Comparison of ENCODE assay signal across 23 cellular contexts in the genomic region with DNA sequence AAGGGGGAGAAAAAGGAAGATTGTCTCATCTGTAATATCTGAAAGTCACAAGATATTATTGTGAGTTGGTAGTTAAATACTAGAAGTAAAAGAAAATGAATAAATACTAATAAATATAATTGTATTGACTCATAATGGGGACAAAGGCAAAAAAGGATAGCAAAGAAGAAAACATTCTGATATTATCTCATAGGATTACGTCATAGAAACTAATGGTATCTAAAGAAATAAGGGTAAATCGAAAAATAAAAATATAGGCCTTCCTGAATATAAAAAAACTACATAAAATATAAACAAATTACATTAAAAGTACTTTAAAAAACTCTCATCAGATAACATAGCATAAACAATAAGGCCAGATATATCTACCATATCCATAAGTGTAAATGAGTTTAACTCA. TPM values are rescaled to one million over a fixed set of nuclear protein-coding genes. Genes with fewer than 3 reads are reported as not detected.
A peak's percentile ranks its signal among the peaks of the same experiment; 100 is the strongest.
DNase-seq lines count a peak whose midpoint lies in the region; ATAC-seq, FAIRE-seq and TF ChIP-seq lines count a peak whose summit lies in the region.
"Had no signal": no experiment of that assay in that cellular context is flagged by ENCODE, and none has a peak within 500 bp of the region (broad histone marks: within the 10 kb centered on the region; RNA-seq: fewer than 3 reads in every experiment).

No MANE protein-coding gene starts in this region.

- TF ChIP-seq RAD21 in GM12878 (IDR thresholded peaks at IDR 0.05; ENCODE audit: insufficient read depth, low read depth, low read length): no peak

- H2AFZ ChIP-seq in GM12878 (ENCODE audit: control insufficient read depth, low read depth, low read length): no peak overlapping the region

- H3K27me3 Mint-ChIP-seq in HFFc6 (ENCODE audit: insufficient read depth): no peaks in the 10 kb centered on the region; the same call in none of the 2 replicates
- peaks cover 9% of the 10 kb centered on the region for H3K27me3 Mint-ChIP-seq in activated T-cell treated with anti-CD3 and anti-CD28 coated beads, Interleukin-2, amount 50 U/mL, for 4 hours (ENCODE audit: low read depth)

- no peak for DNase-seq in GM12878 (ENCODE audit: low read depth, low spot score)
- no peak for DNase-seq in kidney
- DNase-seq in HFFc6: no peak
- DNase-seq in EL: no peak
- DNase-seq in activated T-cell treated with anti-CD3 and anti-CD28 coated beads, Interleukin-2, amount 50 U/mL, for 4 hours: no peak
- DNase-seq: 8988T; AML-193; Caco-2; Calu3; CD4-positive, alpha-beta T cell; CD8-positive, alpha-beta T cell; DMS79 treated with DMSO at 0.1 percent for 48 hours; GDM1 had no signal

- intact Hi-C loops in GM12878 (cut with micrococcal nuclease; ENCODE audit: unreplicated experiment) (no loop called here), kidney (cut with DNase I) (no loop called here)

- H3K4me1 ChIP-seq in HEK293 (ENCODE audit: control insufficient read depth, insufficient read depth, low read length): no peaks in the 10 kb centered on the region
- no peaks in the 10 kb centered on the region for H3K4me1 ChIP-seq in GM12878 (ENCODE audit: control insufficient read depth, insufficient read depth, low read length)
- H3K4me1 ChIP-seq in kidney (ENCODE audit: control insufficient read depth in 1 of 2, insufficient read depth in 1 of 2, low read depth in 1 of 2, low read length in 2 of 2): no peaks in the 10 kb centered on the region
- H3K4me1 ChIP-seq: A549, Caco-2 had no signal

- no peak for TF ChIP-seq EP300 in GM12878 (IDR thresholded peaks at IDR 0.05; ENCODE audit: borderline replicate concordance in 1 of 2, control insufficient read depth in 1 of 2, low read depth in 2 of 2, low read length in 2 of 2)

- no peaks in the 10 kb centered on the region for H3K4me1 Mint-ChIP-seq in HFFc6 (ENCODE audit: low read depth)
- H3K4me1 Mint-ChIP-seq in activated T-cell treated with anti-CD3 and anti-CD28 coated beads, Interleukin-2, amount 50 U/mL, for 4 hours (ENCODE audit: low read depth): no peaks in the 10 kb centered on the region
- H3K4me1 Mint-ChIP-seq: B cell had no signal

- ATAC-seq in GM12878 (no peak), HG02623 (IDR thresholded peaks at IDR 0.05; ENCODE audit: unreplicated experiment) (no peak)
- ATAC-seq in activated T-cell treated with anti-CD3 and anti-CD28 coated beads, Interleukin-2, amount 50 U/mL, for 4 hours: no peak
- ATAC-seq: A549; CD8-positive, alpha-beta T cell had no signal

- in situ Hi-C loops in GM12878 (cut with MboI): no loop called here

- no peaks in the 10 kb centered on the region for H3K9me3 Mint-ChIP-seq in HFFc6
- no peaks in the 10 kb centered on the region for H3K9me3 Mint-ChIP-seq in activated T-cell treated with anti-CD3 and anti-CD28 coated beads, Interleukin-2, amount 50 U/mL, for 4 hours
- H3K9me3 Mint-ChIP-seq: CD4-positive, alpha-beta T cell; CD8-positive, alpha-beta T cell had no signal

- H3K4me3 ChIP-seq in HEK293 (ENCODE audit: low read depth, low read length) (no peak overlapping the region), GM12878 (no peak overlapping the region), kidney (ENCODE audit: low read length in 2 of 2) (no peak overlapping the region)
- H3K4me3 ChIP-seq: A549; BLaER1 treated with 17β-estradiol and CSF1 and Interleukin-3, amounts not matched to agents 10 nM and 100 nM had no signal

- H4K20me1 ChIP-seq in GM12878 (ENCODE audit: control insufficient read depth, insufficient read depth): no peaks in the 10 kb centered on the region
- H4K20me1 ChIP-seq: BLaER1 treated with 17β-estradiol and CSF1 and Interleukin-3, amounts not matched to agents 10 nM and 100 nM had no signal

- H3K9me3 ChIP-seq in HEK293 (ENCODE audit: control insufficient read depth, insufficient read depth, low read depth, low read length) (no peaks in the 10 kb centered on the region), GM12878 (replicated peaks; ENCODE audit: control insufficient read depth, insufficient read depth, low read length) (no peaks in the 10 kb centered on the region), kidney (ENCODE audit: control insufficient read depth in 1 of 2, low read length in 2 of 2) (no peaks in the 10 kb centered on the region)
- H3K9me3 ChIP-seq: A549; BLaER1 treated with 17β-estradiol and CSF1 and Interleukin-3, amounts not matched to agents 10 nM and 100 nM; Caco-2 had no signal

- FAIRE-seq in A204.1 (lab: Jason Lieb, UNC) (peak; percentile 78), GM12878 (lab: Jason Lieb, UNC) (no peak), kidney (lab: Jason Lieb, UNC) (peak; percentile 73)
- FAIRE-seq: A549, D721Med, GM12891, GM19239 had no signal

- no peaks in the 10 kb centered on the region for H3K36me3 Mint-ChIP-seq in HFFc6 (ENCODE audit: low read depth)
- no peaks in the 10 kb centered on the region for H3K36me3 Mint-ChIP-seq in activated T-cell treated with anti-CD3 and anti-CD28 coated beads, Interleukin-2, amount 50 U/mL, for 4 hours (ENCODE audit: insufficient read depth)
- H3K36me3 Mint-ChIP-seq: CD8-positive, alpha-beta T cell had no signal

- no peak overlapping the region for H3K4me3 Mint-ChIP-seq in HFFc6
- H3K4me3 Mint-ChIP-seq in activated T-cell treated with anti-CD3 and anti-CD28 coated beads, Interleukin-2, amount 50 U/mL, for 4 hours: no peak overlapping the region
- H3K4me3 Mint-ChIP-seq: B cell; CD4-positive, alpha-beta T cell; CD8-positive, alpha-beta T cell had no signal

- H3K27me3 ChIP-seq in GM12878 (replicated peaks in 1 of 2; ENCODE audit: control insufficient read depth in 2 of 2, insufficient read depth in 2 of 2, low read length in 1 of 2): no peaks in the 10 kb centered on the region
- H3K27me3 ChIP-seq: BLaER1 treated with 17β-estradiol and CSF1 and Interleukin-3, amounts not matched to agents 10 nM and 100 nM had no signal

- H3K27ac ChIP-seq in HEK293 (ENCODE audit: extremely low read depth, low read depth, low read length) (no peak overlapping the region), GM12878 (ENCODE audit: control insufficient read depth, insufficient read depth) (no peak overlapping the region), kidney (ENCODE audit: low read depth in 2 of 2, low read length in 2 of 2) (no peak overlapping the region)
- H3K27ac ChIP-seq: A549; BLaER1 treated with 17β-estradiol and CSF1 and Interleukin-3, amounts not matched to agents 10 nM and 100 nM; C4-2B had no signal

- BruUV-seq in GM12878 (replicated peaks; lab: Mats Ljungman, UMichigan): no TSS peak

- CTCF ChIA-PET in HEK293 (lab: Yijun Ruan, JAX): no interaction called here
- CTCF ChIA-PET in GM12878 (lab: Yijun Ruan, JAX): interaction anchor here (1.1 kb wide), 1 partner anchor 11 kb away, joined by 4 read pairs; no protein-coding TSS in a partner anchor

- no peak overlapping the region for H3K9ac ChIP-seq in GM12878 (ENCODE audit: control insufficient read depth, insufficient read depth, low read length)
- H3K9ac ChIP-seq in kidney (ENCODE audit: low read length in 2 of 2): no peak overlapping the region
- H3K9ac ChIP-seq: BLaER1 treated with 17β-estradiol and CSF1 and Interleukin-3, amounts not matched to agents 10 nM and 100 nM had no signal

- H3K36me3 ChIP-seq in HEK293 (ENCODE audit: control insufficient read depth in 2 of 2, insufficient read depth in 1 of 2, low read length in 2 of 2) (no peaks in the 10 kb centered on the region), GM12878 (ENCODE audit: control insufficient read depth in 2 of 2, insufficient read depth in 2 of 2, low read length in 1 of 2) (no peaks in the 10 kb centered on the region), kidney (ENCODE audit: control insufficient read depth in 1 of 2, insufficient read depth in 2 of 2, low read length in 2 of 2) (no peaks in the 10 kb centered on the region)
- H3K36me3 ChIP-seq: BLaER1 treated with 17β-estradiol and CSF1 and Interleukin-3, amounts not matched to agents 10 nM and 100 nM had no signal

- SMC1A ChIA-PET in GM12878 (lab: Charles Lee; ENCODE audit: uncharacterized antibody, unreplicated experiment): interaction anchor here (1.3 kb wide), 1 partner anchor 11 kb away, joined by 3 read pairs; no protein-coding TSS in a partner anchor

- TF ChIP-seq POLR2A in GM12878 (IDR thresholded peaks at IDR 0.05; ENCODE audit: low read depth, low read length): no peak

- no peaks in the 10 kb centered on the region for H3K79me2 ChIP-seq in GM12878 (ENCODE audit: control insufficient read depth, insufficient read depth, low read length)

- RAD21 ChIA-PET in GM12878 (lab: Charles Lee; ENCODE audit: unreplicated experiment): interaction anchor here (1.6 kb wide), 1 partner anchor 73 kb away, joined by 5 read pairs; no protein-coding TSS in a partner anchor

- TF ChIP-seq CTCF in HEK293 (tag by site-specific recombination; IDR thresholded peaks at IDR 0.05) (no peak), GM12878 (IDR thresholded peaks at IDR 0.05 in 2 of 3, conservative IDR thresholded peaks at IDR 0.05 in 1 of 3; ENCODE audit: control insufficient read depth in 2 of 3, extremely low read depth in 1 of 3, insufficient read depth in 1 of 3, low read depth in 3 of 3, low read length in 3 of 3) (no peak), kidney (IDR thresholded peaks at IDR 0.05; ENCODE audit: borderline replicate concordance, extremely low read depth, insufficient read depth) (no peak), HFFc6 (IDR thresholded peaks at IDR 0.05) (no peak)

- 4% methylated on average over 2 of the region's 2 CpGs for WGBS in GM12878 (ENCODE audit: insufficient coverage, insufficient replicate concordance, low lambda C conversion rate, missing lambda C conversion rate)

- POLR2A ChIA-PET in HEK293 (lab: Yijun Ruan, JAX) (no interaction called here), GM12878 (lab: Charles Lee) (no interaction called here)

- H3K4me2 ChIP-seq in GM12878 (ENCODE audit: control insufficient read depth, insufficient read depth): no peak overlapping the region
- H3K4me2 ChIP-seq: A549; BLaER1 treated with 17β-estradiol and CSF1 and Interleukin-3, amounts not matched to agents 10 nM and 100 nM had no signal

- H3K27ac Mint-ChIP-seq in HFFc6: no peak overlapping the region
- H3K27ac Mint-ChIP-seq: B cell; CD4-positive, alpha-beta T cell; CD8-positive, alpha-beta T cell had no signal

RNA-seq across cellular contexts. Expression of gene TDRD3, which starts 38.6 kb away (rescaled TPM):
- total RNA-seq in GM12878 (2013; cell fraction: nucleolus; rRNA removed): 81.3 and 84.6 TPM in 2 replicates
- total RNA-seq in GM12878 (2014; rRNA removed) (16.5 and 21.0 TPM in 2 replicates), GM12878 (2014; rRNA removed; fragmentation: Illumina TruSeq; extraction: Trizol) (27.9 and 29.6 TPM in 2 replicates), GM12878 (2021) (24.3 and 24.9 TPM in 2 replicates), kidney (42.2 TPM)
- polyA plus RNA-seq in GM12878 (2011; ENCODE audit: low read depth): 5.7 TPM
- polyA plus RNA-seq in GM12878 (2011; rRNA removed) (19.6 and 34.9 TPM in 2 replicates), GM12878 (2014; fragmentation: Illumina TruSeq; extraction: Trizol) (22.7 and 25.2 TPM in 2 replicates), GM12878 (2014; fragmentation: Nextera tagmentation; extraction: Ambion mirVana) (1 to 10 TPM; 8.4 to 9.5 TPM), GM12878 (2014; rRNA removed) (12.2 and 15.0 TPM in 2 replicates), GM12878 (2016; fragmentation: Nextera tagmentation; extraction: Ambion mirVana) (10 to 100 TPM; 10.5 to 12.0 TPM), kidney (ENCODE audit: insufficient read depth, low read depth, low replicate concordance) (14.9 TPM)
- polyA plus RNA-seq in GM12878 (2011; cell fraction: cytosol; rRNA removed): 5.0 and 5.3 TPM in 2 replicates
- 11.5 and 12.5 TPM in 2 replicates for polyA plus RNA-seq in GM12878 (2011; cell fraction: nucleus; rRNA removed)
- polyA plus RNA-seq in GM12878 (2012): 9.8 and 12.6 TPM in 2 replicates
- 30.8 and 40.7 TPM in 2 replicates for polyA minus RNA-seq in GM12878 (2011; rRNA and poly(A)+ RNA removed)
- polyA minus RNA-seq in GM12878 (2011; cell fraction: cytosol; rRNA and poly(A)+ RNA removed): 11.5 and 16.9 TPM in 2 replicates
- 31.4 and 43.9 TPM in 2 replicates for polyA minus RNA-seq in GM12878 (2011; cell fraction: nucleus; rRNA and poly(A)+ RNA removed)
- 10 to 100 TPM; 11.5 to 13.3 (median 12.3) TPM for total RNA-seq in HFFc6 (2021; fragmentation: NEBNext Ultra II Directional; extraction: Animal tissue kit (Norgen Biotek cat#: 25700))
- 10 to 100 TPM; 14.3 to 16.0 (median 15.1) TPM for total RNA-seq in activated T-cell treated with anti-CD3 and anti-CD28 coated beads, Interleukin-2, amount 50 U/mL, for 4 hours
